Comparison of ENCODE assay signal across 24 cellular contexts in the genomic region with DNA sequence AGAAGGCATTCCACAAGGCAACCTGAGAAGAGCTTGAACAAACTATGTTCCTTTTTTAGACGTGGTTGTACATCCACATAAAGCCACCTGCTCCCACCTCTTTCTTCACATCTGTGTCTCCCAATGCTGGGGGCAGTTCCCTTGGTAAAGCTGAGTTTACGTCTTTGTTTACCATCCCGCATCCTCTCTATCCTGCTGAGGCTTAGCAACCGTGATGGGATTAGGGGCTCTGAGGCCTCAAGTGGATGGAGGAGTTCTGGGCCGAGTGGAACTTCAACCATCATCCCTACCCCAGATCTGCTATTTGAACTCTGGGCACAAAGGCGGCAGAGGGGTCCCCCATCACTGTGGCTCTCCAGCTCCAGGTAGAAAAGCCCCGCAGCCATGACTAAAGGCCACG.
A peak's percentile ranks its signal among the peaks of the same experiment; 100 is the strongest.
DNase-seq lines count a peak whose midpoint lies in the region; ATAC-seq, FAIRE-seq and TF ChIP-seq lines count a peak whose summit lies in the region.
"Had no signal": no experiment of that assay in that cellular context is flagged by ENCODE, and none has a peak within 500 bp of the region (broad histone marks: within the 10 kb centered on the region; RNA-seq: fewer than 3 reads in every experiment).

No MANE protein-coding gene starts in this region.

- H4K8ac ChIP-seq in mesendoderm (ENCODE audit: low read depth, low read length), result no peak overlapping the region

- no peaks in the 10 kb centered on the region for H3K4me1 ChIP-seq in mesendoderm (ENCODE audit: control insufficient read depth, low read depth, low read length)
- H3K4me1 ChIP-seq in vagina, result peaks cover 1% of the 10 kb centered on the region
- H3K4me1 ChIP-seq: BLaER1, Caco-2 had no signal

- no peak overlapping the region for H3K4me2 ChIP-seq in mesendoderm (ENCODE audit: low read length)
- H3K4me2 ChIP-seq: BLaER1 had no signal

- H3K23ac ChIP-seq in mesendoderm (ENCODE audit: low read length), result no peak overlapping the region

- H3K4me3 ChIP-seq in mesendoderm (ENCODE audit: low read length) (no peak overlapping the region), vagina (no peak overlapping the region)
- H3K4me3 ChIP-seq: BLaER1, GM12878, GM23248 had no signal

- no peaks in the 10 kb centered on the region for H3K36me3 ChIP-seq in mesendoderm (ENCODE audit: control insufficient read depth, insufficient read depth, low read length)
- H3K36me3 ChIP-seq in vagina, result peaks cover 0 to 20% of the 10 kb centered on the region in 2 donors

- no peak overlapping the region for H2AK5ac ChIP-seq in mesendoderm (ENCODE audit: low read length)

- no peak overlapping the region for H3K27ac Mint-ChIP-seq in activated CD8-positive, alpha-beta memory T cell treated with anti-CD3 and anti-CD28 coated beads, Interleukin-2, amount 10 ng/mL, durations not matched to agents 7 days and 5 days
- H3K27ac Mint-ChIP-seq: B cell; CD4-positive, CD25-positive, alpha-beta regulatory T cell; CD8-positive, alpha-beta T cell had no signal

- no peak for ATAC-seq in activated CD8-positive, alpha-beta memory T cell treated with anti-CD3 and anti-CD28 coated beads, Interleukin-2, amount 10 ng/mL, durations not matched to agents 7 days and 5 days
- ATAC-seq: CD8-positive, alpha-beta T cell; GM12878; HCT116 had no signal

- H3K27me3 Mint-ChIP-seq in activated CD8-positive, alpha-beta memory T cell treated with anti-CD3 and anti-CD28 coated beads, Interleukin-2, amount 10 ng/mL, durations not matched to agents 7 days and 5 days, result no peaks in the 10 kb centered on the region
- H3K27me3 Mint-ChIP-seq: B cell had no signal

- peaks cover 4% of the 10 kb centered on the region for H3K4me1 Mint-ChIP-seq in activated CD8-positive, alpha-beta memory T cell treated with anti-CD3 and anti-CD28 coated beads, Interleukin-2, amount 10 ng/mL, durations not matched to agents 7 days and 5 days
- H3K4me1 Mint-ChIP-seq: B cell; CD4-positive, CD25-positive, alpha-beta regulatory T cell had no signal

- no peak overlapping the region for H3K56ac ChIP-seq in mesendoderm (ENCODE audit: low read length)

- TF ChIP-seq CTCF in D721Med (IDR thresholded peaks at IDR 0.05; ENCODE audit: insufficient read depth, missing control alignments) (no peak), vagina (IDR thresholded peaks at IDR 0.05) (no peak)

- TF ChIP-seq POLR2A in vagina (IDR thresholded peaks at IDR 0.05), result no peak

- H3K36me3 Mint-ChIP-seq in activated CD8-positive, alpha-beta memory T cell treated with anti-CD3 and anti-CD28 coated beads, Interleukin-2, amount 10 ng/mL, durations not matched to agents 7 days and 5 days, result no peaks in the 10 kb centered on the region

- no peak overlapping the region for H3K27ac ChIP-seq in mesendoderm (ENCODE audit: low read depth, low read length)
- no peak overlapping the region for H3K27ac ChIP-seq in vagina
- H3K27ac ChIP-seq: 22Rv1, BLaER1, C4-2B, GM23248 had no signal

- FAIRE-seq in D721Med (lab: Jason Lieb, UNC), result peak; percentile 25
- FAIRE-seq: A204.1, GM12878, GM19239, H1 had no signal

- intact Hi-C loops in vagina (cut with DNase I), result no loop called here

- no peak overlapping the region for H2BK5ac ChIP-seq in mesendoderm (ENCODE audit: low read length)

- no peak overlapping the region for H3K4me3 Mint-ChIP-seq in activated CD8-positive, alpha-beta memory T cell treated with anti-CD3 and anti-CD28 coated beads, Interleukin-2, amount 10 ng/mL, durations not matched to agents 7 days and 5 days
- H3K4me3 Mint-ChIP-seq: B cell; CD4-positive, CD25-positive, alpha-beta regulatory T cell; CD8-positive, alpha-beta T cell; H9 had no signal

- no peak overlapping the region for H4K5ac ChIP-seq in mesendoderm (ENCODE audit: low read length)

- H3K79me2 ChIP-seq in mesendoderm (ENCODE audit: control insufficient read depth, insufficient read depth, low read length), result no peaks in the 10 kb centered on the region

- DNase-seq in D721Med (ENCODE audit: insufficient read length, low spot score) (peak; percentile 84), NCI-H82 treated with DMSO at 0.1 percent for 48 hours (lab: John Stamatoyannopoulos, UW; ENCODE audit: unreplicated experiment) (peak; percentile 58), mesendoderm (peak; percentile 21), middle frontal gyrus (ENCODE audit: extremely low spot score, low spot score) (no peak), vagina (ENCODE audit: extremely low spot score in 2 of 2) (no peak)
- DNase-seq in activated CD8-positive, alpha-beta memory T cell treated with anti-CD3 and anti-CD28 coated beads, Interleukin-2, amount 10 ng/mL, durations not matched to agents 7 days and 5 days, result no peak
- DNase-seq: Caco-2; CD4-positive, CD25-positive, alpha-beta regulatory T cell; CD8-positive, alpha-beta T cell; DMS 273 treated with DMSO at 0.1 percent for 48 hours; DMS79; EL; GDM1; GM23248; H9 had no signal

- no peak overlapping the region for H3K9ac ChIP-seq in mesendoderm (ENCODE audit: low read length)
- H3K9ac ChIP-seq: BLaER1, GM23248 had no signal

- H2BK120ac ChIP-seq in mesendoderm (ENCODE audit: low read depth, low read length), result no peak overlapping the region

- no peak overlapping the region for H3K4ac ChIP-seq in mesendoderm (ENCODE audit: low read depth, low read length)

- WGBS in mesendoderm (ENCODE audit: extremely low coverage, insufficient coverage, low lambda C conversion rate), result no CpG with 5 or more reads among the region's 8 CpGs

- no peaks in the 10 kb centered on the region for H3K79me1 ChIP-seq in mesendoderm (ENCODE audit: low read length)

- H2BK15ac ChIP-seq in mesendoderm (replicated peaks; ENCODE audit: low read depth), result no peak overlapping the region

- CTCF ChIA-PET in activated CD8-positive, alpha-beta memory T cell treated with anti-CD3 and anti-CD28 coated beads, Interleukin-2, amount 10 ng/mL, durations not matched to agents 7 days and 5 days (lab: Charles Lee), result interaction anchor here (1.2 kb wide), 1 partner anchor 36 kb away, joined by 4 read pairs; no protein-coding TSS in a partner anchor

- H3K27me3 ChIP-seq in mesendoderm (ENCODE audit: insufficient read depth, low read length, poor library complexity) (no peaks in the 10 kb centered on the region), vagina (no peaks in the 10 kb centered on the region)
- H3K27me3 ChIP-seq: BLaER1 had no signal

- no peaks in the 10 kb centered on the region for H3K9me3 Mint-ChIP-seq in activated CD8-positive, alpha-beta memory T cell treated with anti-CD3 and anti-CD28 coated beads, Interleukin-2, amount 10 ng/mL, durations not matched to agents 7 days and 5 days (ENCODE audit: low read depth)
- H3K9me3 Mint-ChIP-seq: CD4-positive, CD25-positive, alpha-beta regulatory T cell; CD8-positive, alpha-beta T cell; H9 had no signal

- no peak overlapping the region for H3K18ac ChIP-seq in mesendoderm (ENCODE audit: low read length)

- H3K9me3 ChIP-seq in vagina, result no peaks in the 10 kb centered on the region
- H3K9me3 ChIP-seq: BLaER1, Caco-2 had no signal

Comparison
In these comparisons a context has a peak if more than half of its experiments do, and no peak if none do; other contexts are left out.
1. DNase-seq: peak in D721Med (single experiment), NCI-H82 treated with DMSO at 0.1 percent for 48 hours (single experiment) and mesendoderm (single experiment); none in middle frontal gyrus (single experiment), vagina (0 of 2) and activated CD8-positive, alpha-beta memory T cell treated with anti-CD3 and anti-CD28 coated beads, Interleukin-2, amount 10 ng/mL, durations not matched to agents 7 days and 5 days (single experiment).